ENCODE assay signal across 18 cellular contexts in the genomic region with DNA sequence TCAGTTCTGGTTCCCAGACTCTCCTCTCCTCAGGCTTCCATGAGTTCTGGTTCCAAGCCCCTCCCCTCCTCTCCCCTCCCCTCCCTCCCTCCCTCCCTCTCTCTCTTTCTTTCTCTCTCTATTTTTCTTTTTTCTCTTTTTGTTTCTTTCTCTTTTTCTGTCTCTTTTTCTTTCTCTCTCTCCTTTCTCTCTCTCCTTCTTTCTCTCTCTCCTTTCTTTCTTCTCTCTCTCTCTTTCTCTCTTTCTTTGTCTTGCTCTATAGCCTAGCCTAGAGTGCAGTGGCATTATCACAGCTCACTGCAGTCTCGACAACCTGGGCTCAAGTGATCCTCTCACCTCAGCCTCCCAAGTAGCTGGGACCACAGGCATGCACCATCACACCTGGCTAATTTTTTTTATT.
"Had no signal": no experiment of that assay in that cellular context is flagged by ENCODE, and none has a peak within 500 bp of the region (broad histone marks: within the 10 kb centered on the region; RNA-seq: fewer than 3 reads in every experiment).

No MANE protein-coding gene starts in this region.

- H3K9me3 ChIP-seq: breast epithelium, left lung, lower lobe of right lung, mucosa of descending colon, pancreas, prostate gland, sigmoid colon, thyroid gland, upper lobe of right lung had no signal

- H3K36me3 Mint-ChIP-seq: activated CD8-positive, alpha-beta memory T cell treated with anti-CD3 and anti-CD28 coated beads, Interleukin-2, amount 10 ng/mL, durations not matched to agents 7 days and 5 days; activated naive CD4-positive, alpha-beta T cell treated with anti-CD3 and anti-CD28 coated beads, Interleukin-2, amount 10 ng/mL, durations not matched to agents 7 days and 5 days; activated naive CD8-positive, alpha-beta T cell treated with anti-CD3 and anti-CD28 coated beads, Interleukin-2, amount 10 ng/mL, durations not matched to agents 7 days and 5 days; stimulated activated memory B cell treated with anti-CD40 and anti-IgM and Interleukin-4, amounts not matched to agents 10 μg/mL and 1 μg/mL and 100 μg/mL, for 72 hours had no signal

- H3K4me3 ChIP-seq: breast epithelium, left lung, lower lobe of right lung, mucosa of descending colon, prostate gland, sigmoid colon, thyroid gland, upper lobe of right lung had no signal

- H3K27ac Mint-ChIP-seq: activated CD8-positive, alpha-beta memory T cell treated with anti-CD3 and anti-CD28 coated beads, Interleukin-2, amount 10 ng/mL, durations not matched to agents 7 days and 5 days; activated CD8-positive, alpha-beta T cell treated with anti-CD3 and anti-CD28 coated beads, Interleukin-2, amount 10 ng/mL, durations not matched to agents 7 days and 5 days; activated naive CD4-positive, alpha-beta T cell treated with anti-CD3 and anti-CD28 coated beads, Interleukin-2, amount 10 ng/mL, durations not matched to agents 7 days and 5 days; stimulated activated memory B cell treated with anti-CD40 and anti-IgM and Interleukin-4, amounts not matched to agents 10 μg/mL and 1 μg/mL and 100 μg/mL, for 72 hours had no signal

- H3K9me3 Mint-ChIP-seq: activated naive CD4-positive, alpha-beta T cell treated with anti-CD3 and anti-CD28 coated beads, Interleukin-2, amount 10 ng/mL, durations not matched to agents 7 days and 5 days; activated naive CD8-positive, alpha-beta T cell treated with anti-CD3 and anti-CD28 coated beads, Interleukin-2, amount 10 ng/mL, durations not matched to agents 7 days and 5 days; nephron; stimulated activated memory B cell treated with anti-CD40 and anti-IgM and Interleukin-4, amounts not matched to agents 10 μg/mL and 1 μg/mL and 100 μg/mL, for 72 hours; stimulated activated naive CD8-positive, alpha-beta T cell treated with anti-CD3 and anti-CD28 coated beads, Interleukin-15, amount 100 ng/mL, for 72 hours had no signal

- H3K4me1 ChIP-seq: breast epithelium, pancreas, prostate gland, sigmoid colon, thyroid gland, upper lobe of right lung had no signal

- DNase-seq: left lung, sigmoid colon, T1000 had no signal

- H3K27ac ChIP-seq: lower lobe of right lung, pancreas, prostate gland, sigmoid colon, thyroid gland, upper lobe of right lung had no signal

- H3K36me3 ChIP-seq: breast epithelium, left lung, lower lobe of right lung, pancreas, prostate gland, sigmoid colon, thyroid gland, upper lobe of right lung, WERI-Rb-1 had no signal

- H3K27me3 Mint-ChIP-seq: activated CD8-positive, alpha-beta memory T cell treated with anti-CD3 and anti-CD28 coated beads, Interleukin-2, amount 10 ng/mL, durations not matched to agents 7 days and 5 days had no signal

- H3K27me3 ChIP-seq: breast epithelium, left lung, pancreas, sigmoid colon, thyroid gland, upper lobe of right lung had no signal

- H3K4me3 Mint-ChIP-seq: activated CD8-positive, alpha-beta T cell treated with anti-CD3 and anti-CD28 coated beads, Interleukin-2, amount 10 ng/mL, durations not matched to agents 7 days and 5 days; activated naive CD4-positive, alpha-beta T cell treated with anti-CD3 and anti-CD28 coated beads, Interleukin-2, amount 10 ng/mL, durations not matched to agents 7 days and 5 days; activated naive CD8-positive, alpha-beta T cell treated with anti-CD3 and anti-CD28 coated beads, Interleukin-2, amount 10 ng/mL, durations not matched to agents 7 days and 5 days had no signal
